In genomic region chr16:683396-684066, GRCh38 we compare ENCODE assay signal across 8 cellular contexts. TPM values are rescaled to one million over a fixed set of nuclear protein-coding genes. Genes with fewer than 3 reads are reported as not detected.
DNase-seq lines count a peak whose midpoint lies in the region; ATAC-seq and TF ChIP-seq lines count a peak whose summit lies in the region.

No MANE protein-coding gene starts in this region.

- TF ChIP-seq POLR2A in gastroesophageal sphincter (IDR thresholded peaks at IDR 0.05) (no peak), spleen (IDR thresholded peaks at IDR 0.05) (no peak)

- ATAC-seq in T-cell (replicated peaks in 1 of 4) (no peak), gastroesophageal sphincter (no peak)

- intact Hi-C loops in spleen (cut with DNase I; ENCODE audit: low total_unique reads), result no loop called here

- H3K4me3 Mint-ChIP-seq in T-cell, result peak overlapping the region; percentile 68 to 77 (median 71)

- DNase-seq in DMS 273 (lab: John Stamatoyannopoulos, UW; ENCODE audit: unreplicated experiment), result peak; percentile 67
- no peak for DNase-seq in DMS 273 treated with DMSO at 0.1 percent for 48 hours (lab: John Stamatoyannopoulos, UW)
- no peak for DNase-seq in T-cell
- DNase-seq in spleen, result no peak
- no peak for DNase-seq in NCI-H1092 (lab: John Stamatoyannopoulos, UW)
- no peak for DNase-seq in HK-2 (ENCODE audit: unreplicated experiment)
- no peak for DNase-seq in NOMO-1 treated with DMSO at 0.1 percent for 48 hours (lab: John Stamatoyannopoulos, UW; ENCODE audit: unreplicated experiment)

- no peaks in the 10 kb centered on the region for H3K9me3 Mint-ChIP-seq in T-cell

- peaks cover 4% of the 10 kb centered on the region for H3K36me3 Mint-ChIP-seq in T-cell

- peaks cover 17 to 42% (median 36%) of the 10 kb centered on the region in 3 donors for H3K4me1 Mint-ChIP-seq in T-cell

- peaks cover 0 to 46% of the 10 kb centered on the region in 2 donors for H3K36me3 ChIP-seq in gastroesophageal sphincter
- H3K36me3 ChIP-seq in spleen, result peaks cover 0 to 56% (median 32%) of the 10 kb centered on the region in 6 donors

- peak overlapping the region; percentile 65 to 66 for H3K27ac Mint-ChIP-seq in T-cell

- TF ChIP-seq CTCF in gastroesophageal sphincter (IDR thresholded peaks at IDR 0.05), result no peak
- TF ChIP-seq CTCF in spleen (IDR thresholded peaks at IDR 0.05 in 8 of 11, conservative IDR thresholded peaks at IDR 0.05 in 3 of 11), result no peak

- CTCF ChIA-PET in T-cell (lab: Charles Lee), result no interaction called here

- H3K27ac ChIP-seq in gastroesophageal sphincter (peak overlapping the region in 3 of 4 donors; percentile 79 to 88 (median 86)), spleen (peak overlapping the region; percentile 71 to 93 (median 86))

- no peaks in the 10 kb centered on the region for H3K9me3 ChIP-seq in gastroesophageal sphincter
- H3K9me3 ChIP-seq in spleen, result no peaks in the 10 kb centered on the region

- TF ChIP-seq EP300 in gastroesophageal sphincter (IDR thresholded peaks at IDR 0.05), result no peak

- POLR2A ChIA-PET in T-cell (lab: Charles Lee), result no interaction called here

- H3K27me3 Mint-ChIP-seq in T-cell, result no peaks in the 10 kb centered on the region

- H3K4me3 ChIP-seq in gastroesophageal sphincter, result peak overlapping the region; percentile 47 to 81
- peak overlapping the region; percentile 56 to 93 (median 74) for H3K4me3 ChIP-seq in spleen

- H3K4me1 ChIP-seq in gastroesophageal sphincter (peaks cover 0 to 77% (median 47%) of the 10 kb centered on the region in 3 donors), spleen (peaks cover 30 to 87% (median 73%) of the 10 kb centered on the region in 6 donors)

- H3K27me3 ChIP-seq in gastroesophageal sphincter (no peaks in the 10 kb centered on the region), spleen (replicated peaks in 1 of 7) (no peaks in the 10 kb centered on the region)

- 59% methylated on average over 7 of the region's 57 CpGs; no CpG with 5 or more reads in 1 of the 2 donors for WGBS in gastroesophageal sphincter (ENCODE audit: low coverage in 1 of 2), 2 donors
- 24 to 41% (median 26%) methylated on average over 18 to 57 of the region's 57 CpGs for WGBS in spleen, 5 donors

RNA-seq across cellular contexts. Expression of gene JMJD8, which starts 0.6 kb away (rescaled TPM):
- 10 to 100 TPM; 27.3 to 54.4 (median 49.1) TPM for total RNA-seq in T-cell
- 100 to 1,000 TPM in 1 of 4 donors, 10 to 100 TPM in 3; 70.2 to 109 (median 90.5) TPM for total RNA-seq in gastroesophageal sphincter
- total RNA-seq in spleen, result 10 to 100 TPM; 29.2 to 58.7 (median 38.7) TPM
- 10 to 100 TPM; 24.9 to 32.1 (median 27.2) TPM for polyA plus RNA-seq in spleen

RNA-seq across cellular contexts. Expression of gene STUB1, which starts 3.3 kb away (rescaled TPM):
- total RNA-seq in T-cell (100 to 1,000 TPM in 3 of 5 donors, 10 to 100 TPM in 2; 67.3 to 119 (median 114) TPM), gastroesophageal sphincter (100 to 1,000 TPM; 161 to 212 (median 179) TPM), spleen (100 to 1,000 TPM in 1 of 7 donors, 10 to 100 TPM in 6; 68.9 to 101 (median 79.3) TPM)
- polyA plus RNA-seq in spleen, result 100 to 1,000 TPM; 102 to 160 (median 107) TPM

RNA-seq across cellular contexts. Expression of gene WDR24, which starts 6.7 kb away (rescaled TPM):
- 10 to 100 TPM; 10.7 to 22.4 (median 18.4) TPM for total RNA-seq in T-cell
- total RNA-seq in gastroesophageal sphincter, result 10 to 100 TPM in 1 of 4 donors, 1 to 10 TPM in 3; 8.1 to 16.7 (median 9.6) TPM
- total RNA-seq in spleen, result 10 to 100 TPM; 12.5 to 17.3 (median 15.5) TPM
- polyA plus RNA-seq in spleen, result 10 to 100 TPM in 1 of 3 donors, 1 to 10 TPM in 2; 6.5 to 11.4 (median 7.7) TPM

RNA-seq across cellular contexts. Expression of gene RHBDL1, which starts 8.1 kb away (rescaled TPM):
- 1 to 10 TPM; 2.0 to 3.6 (median 2.5) TPM for total RNA-seq in T-cell
- total RNA-seq in gastroesophageal sphincter, result 1 to 10 TPM in 3 of 4 donors, not detected in 1; 1.1 to 1.5 (median 1.3) TPM
- 1 to 10 TPM in 2 of 7 donors, under 1 TPM in 5; 0.37 to 2.0 (median 0.69) TPM for total RNA-seq in spleen
- polyA plus RNA-seq in spleen, result under 1 TPM; 0.43 to 0.80 (median 0.61) TPM

RNA-seq across cellular contexts. Expression of gene RHOT2, which starts 15.6 kb away (rescaled TPM):
- total RNA-seq in T-cell (100 to 1,000 TPM; 181 to 320 (median 286) TPM), gastroesophageal sphincter (10 to 100 TPM; 50.2 to 64.0 (median 55.0) TPM), spleen (100 to 1,000 TPM in 5 of 7 donors, 10 to 100 TPM in 2; 71.3 to 152 (median 131) TPM)
- 100 to 1,000 TPM; 139 to 309 (median 245) TPM for polyA plus RNA-seq in spleen
